In the genomic region with DNA sequence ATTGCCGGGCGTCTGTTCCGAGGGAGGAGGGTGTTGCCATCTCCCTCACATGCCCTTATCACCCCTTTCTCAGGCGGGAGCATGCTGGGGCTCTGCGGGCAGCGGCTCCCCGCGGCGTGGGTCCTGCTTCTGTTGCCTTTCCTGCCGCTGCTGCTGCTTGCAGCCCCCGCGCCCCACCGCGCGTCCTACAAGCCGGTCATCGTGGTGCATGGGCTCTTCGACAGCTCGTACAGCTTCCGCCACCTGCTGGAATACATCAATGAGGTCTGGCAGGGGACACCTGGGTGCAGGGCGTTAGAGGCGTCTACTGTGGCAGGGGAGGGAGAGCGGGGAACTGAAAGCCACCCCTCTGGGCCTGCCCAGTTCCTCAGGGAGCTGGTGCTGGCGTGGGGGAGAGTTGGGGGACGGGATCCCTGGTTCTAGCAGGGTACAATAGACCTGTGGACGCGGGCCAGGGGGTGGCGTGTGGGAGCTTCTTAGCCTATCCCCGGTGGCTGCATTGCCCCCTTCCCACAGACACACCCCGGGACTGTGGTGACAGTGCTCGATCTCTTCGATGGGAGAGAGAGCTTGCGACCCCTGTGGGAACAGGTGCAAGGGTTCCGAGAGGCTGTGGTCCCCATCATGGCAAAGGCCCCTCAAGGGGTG, we compare ENCODE assay signal across 8 cellular contexts. TPM values are rescaled to one million over a fixed set of nuclear protein-coding genes. Genes with fewer than 3 reads are reported as not detected.
DNase-seq lines count a peak whose midpoint lies in the region; ATAC-seq and TF ChIP-seq lines count a peak whose summit lies in the region.

No MANE protein-coding gene starts in this region.

- H3K36me3 Mint-ChIP-seq in activated CD8-positive, alpha-beta T cell treated with anti-CD3 and anti-CD28 coated beads for 36 hours (ENCODE audit: low read depth), result peaks cover 15% of the 10 kb centered on the region

- WGBS in mesenchymal stem cell, result 23% methylated on average over 34 of the region's 34 CpGs

- peak overlapping the region in 1 of 2 experiments; percentile 95 for H3K14ac ChIP-seq in mesenchymal stem cell (ENCODE audit: low read length in 2 of 2)

- H3K9ac ChIP-seq in mesenchymal stem cell (ENCODE audit: low read length), result peak overlapping the region; percentile 97

- CTCF ChIA-PET in activated CD8-positive, alpha-beta T cell treated with anti-CD3 and anti-CD28 coated beads for 36 hours (lab: Charles Lee), result interaction anchor here (0.9 to 1.2 kb wide), 8 partner anchors 10 to 107 kb away, joined by 3 to 8 read pairs (median 3); partner anchors contain the start of genes ATF6B and EGFL8

- H3K4me1 Mint-ChIP-seq in activated CD8-positive, alpha-beta T cell treated with anti-CD3 and anti-CD28 coated beads for 36 hours (ENCODE audit: low read depth), result peaks cover 41% of the 10 kb centered on the region

- H3K4me3 ChIP-seq in mesenchymal stem cell (ENCODE audit: insufficient read depth in 1 of 2, low read depth in 1 of 2, low read length in 2 of 2), result peak overlapping the region; percentile 79 to 98

- peak; percentile 70 for TF ChIP-seq CTCF in activated CD8-positive, alpha-beta T cell treated with anti-CD3 and anti-CD28 coated beads for 36 hours (IDR thresholded peaks at IDR 0.05)

- no peak overlapping the region for H2BK5ac ChIP-seq in mesenchymal stem cell (ENCODE audit: low read depth, low read length, poor library complexity, severe bottlenecking)

- POLR2A ChIA-PET in activated CD8-positive, alpha-beta T cell treated with anti-CD3 and anti-CD28 coated beads for 36 hours (lab: Charles Lee), result interaction anchor here (0.7 to 0.9 kb wide), 4 partner anchors 11 to 35 kb away, joined by 3 to 4 read pairs (median 4); partner anchors contain the start of gene PBX2

- H3K4me1 ChIP-seq in mesenchymal stem cell (ENCODE audit: control insufficient read depth, insufficient read depth, low read depth, low read length), result peaks cover 31% of the 10 kb centered on the region

- peak overlapping the region; percentile 11 for H4K91ac ChIP-seq in mesenchymal stem cell (ENCODE audit: low read length)

- DNase-seq in ELF-1 (ENCODE audit: low read depth, low spot score) (peak; percentile 78), NCI-H748 (lab: John Stamatoyannopoulos, UW; ENCODE audit: unreplicated experiment) (peak; percentile 88), mesenchymal stem cell (peak; percentile 84)
- peak; percentile 81 for DNase-seq in activated CD8-positive, alpha-beta T cell treated with anti-CD3 and anti-CD28 coated beads for 36 hours
- peak; percentile 48 for DNase-seq in effector CD8-positive, alpha-beta T cell (lab: John Stamatoyannopoulos, UW)
- DNase-seq in stimulated activated CD8-positive, alpha-beta memory T cell treated with anti-CD3 and anti-CD28 coated beads, Interleukin-7, amount 100 ng/mL, for 4 hours (ENCODE audit: low read depth in 2 of 2), result peak; percentile 39 to 53

- peak overlapping the region; percentile 24 to 92 for H3K18ac ChIP-seq in mesenchymal stem cell (ENCODE audit: low read depth in 1 of 2, low read length in 2 of 2)

- H3K4me2 ChIP-seq in mesenchymal stem cell (ENCODE audit: low read length, poor library complexity, severe bottlenecking), result peak overlapping the region; percentile 88

- H3K23ac ChIP-seq in mesenchymal stem cell (ENCODE audit: low read length in 2 of 2), result peak overlapping the region in 1 of 2 experiments; percentile 96

- peaks cover 5 to 18% of the 10 kb centered on the region in 2 experiments for H3K27me3 ChIP-seq in mesenchymal stem cell (ENCODE audit: control insufficient read depth in 1 of 2, insufficient read depth in 1 of 2, low read length in 2 of 2)

- no peaks in the 10 kb centered on the region for H3K9me3 ChIP-seq in mesenchymal stem cell (ENCODE audit: control insufficient read depth, low read length)

- peaks cover 19 to 34% of the 10 kb centered on the region in 2 experiments for H3K36me3 ChIP-seq in mesenchymal stem cell (ENCODE audit: control insufficient read depth in 1 of 2, insufficient read depth in 2 of 2, low read depth in 1 of 2, low read length in 2 of 2)

- no peak overlapping the region for H2BK15ac ChIP-seq in mesenchymal stem cell (ENCODE audit: low read depth, poor library complexity, severe bottlenecking)

- ATAC-seq in HG03108 (IDR thresholded peaks at IDR 0.05; ENCODE audit: unreplicated experiment) (peak; percentile 74), GM18511 (IDR thresholded peaks at IDR 0.05; ENCODE audit: unreplicated experiment) (no peak)
- ATAC-seq in activated CD8-positive, alpha-beta T cell treated with anti-CD3 and anti-CD28 coated beads for 36 hours, result peak; percentile 65

- peak overlapping the region; percentile 76 for H4K8ac ChIP-seq in mesenchymal stem cell (ENCODE audit: low read length)

- peak overlapping the region; percentile 86 for H3K27ac ChIP-seq in mesenchymal stem cell (ENCODE audit: low read length, poor library complexity, severe bottlenecking)

- peak overlapping the region; percentile 30 to 52 for H3K4ac ChIP-seq in mesenchymal stem cell (ENCODE audit: low read depth in 1 of 2, low read length in 2 of 2)

- peaks cover 10% of the 10 kb centered on the region for H3K27me3 Mint-ChIP-seq in activated CD8-positive, alpha-beta T cell treated with anti-CD3 and anti-CD28 coated beads for 36 hours

- peak overlapping the region; percentile 97 for H3K27ac Mint-ChIP-seq in activated CD8-positive, alpha-beta T cell treated with anti-CD3 and anti-CD28 coated beads for 36 hours

- H2BK120ac ChIP-seq in mesenchymal stem cell (ENCODE audit: low read depth, low read length), result no peak overlapping the region

- H2BK12ac ChIP-seq in mesenchymal stem cell (ENCODE audit: low read length in 2 of 2), result peak overlapping the region in 1 of 2 experiments; percentile 86

- peaks cover 16% of the 10 kb centered on the region for H3K79me1 ChIP-seq in mesenchymal stem cell (replicated peaks; ENCODE audit: low read length, poor library complexity, severe bottlenecking)

- no peaks in the 10 kb centered on the region for H3K9me3 Mint-ChIP-seq in activated CD8-positive, alpha-beta T cell treated with anti-CD3 and anti-CD28 coated beads for 36 hours

- peak overlapping the region; percentile 85 for H3K4me3 Mint-ChIP-seq in activated CD8-positive, alpha-beta T cell treated with anti-CD3 and anti-CD28 coated beads for 36 hours

- H2AK5ac ChIP-seq in mesenchymal stem cell (ENCODE audit: low read length, severe bottlenecking), result no peak overlapping the region

- peak overlapping the region; percentile 93 for H2AFZ ChIP-seq in mesenchymal stem cell (ENCODE audit: low read depth, low read length)

- intact Hi-C loops in activated CD8-positive, alpha-beta T cell treated with anti-CD3 and anti-CD28 coated beads for 36 hours (cut with micrococcal nuclease), result loop anchor here (5.0 kb wide), 1 partner anchor 37 kb away; no protein-coding TSS in a partner anchor

RNA-seq across cellular contexts. Expression of gene PPT2, which starts 0.7 kb away (rescaled TPM):
- 10 to 100 TPM; 14.4 to 21.7 TPM for total RNA-seq in activated CD8-positive, alpha-beta T cell treated with anti-CD3 and anti-CD28 coated beads for 36 hours
- polyA plus RNA-seq in mesenchymal stem cell (2013, experiment 1 of 2), result 31.6 TPM
- 31.6 TPM for polyA plus RNA-seq in mesenchymal stem cell (2013, experiment 2 of 2)

RNA-seq across cellular contexts. Expression of gene PRRT1, which starts 2.9 kb away (rescaled TPM):
- 1 to 10 TPM; 1.1 to 1.6 TPM for total RNA-seq in activated CD8-positive, alpha-beta T cell treated with anti-CD3 and anti-CD28 coated beads for 36 hours
- polyA plus RNA-seq in mesenchymal stem cell (2013, experiment 1 of 2), result 8.0 TPM
- polyA plus RNA-seq in mesenchymal stem cell (2013, experiment 2 of 2), result 7.9 TPM

RNA-seq across cellular contexts. Expression of gene EGFL8, which starts 9.8 kb away (rescaled TPM):
- total RNA-seq in activated CD8-positive, alpha-beta T cell treated with anti-CD3 and anti-CD28 coated beads for 36 hours, result 10 to 100 TPM; 13.3 to 14.0 TPM
- 16.8 TPM for polyA plus RNA-seq in mesenchymal stem cell (2013, experiment 1 of 2)
- polyA plus RNA-seq in mesenchymal stem cell (2013, experiment 2 of 2), result 16.9 TPM

RNA-seq across cellular contexts. Expression of gene AGPAT1, which starts 21.2 kb away (rescaled TPM):
- total RNA-seq in activated CD8-positive, alpha-beta T cell treated with anti-CD3 and anti-CD28 coated beads for 36 hours, result 10 to 100 TPM; 24.6 to 28.7 TPM
- polyA plus RNA-seq in mesenchymal stem cell (2013, experiment 1 of 2), result 85.8 TPM
- polyA plus RNA-seq in mesenchymal stem cell (2013, experiment 2 of 2), result 83.8 TPM

RNA-seq across cellular contexts. Expression of gene RNF5, which starts 23.6 kb away (rescaled TPM):
- 10 to 100 TPM; 55.4 to 57.9 TPM for total RNA-seq in activated CD8-positive, alpha-beta T cell treated with anti-CD3 and anti-CD28 coated beads for 36 hours
- 45.5 TPM for polyA plus RNA-seq in mesenchymal stem cell (2013, experiment 1 of 2)
- 46.5 TPM for polyA plus RNA-seq in mesenchymal stem cell (2013, experiment 2 of 2)
